12 cellular contexts compared by ENCODE assay signal in the genomic region with DNA sequence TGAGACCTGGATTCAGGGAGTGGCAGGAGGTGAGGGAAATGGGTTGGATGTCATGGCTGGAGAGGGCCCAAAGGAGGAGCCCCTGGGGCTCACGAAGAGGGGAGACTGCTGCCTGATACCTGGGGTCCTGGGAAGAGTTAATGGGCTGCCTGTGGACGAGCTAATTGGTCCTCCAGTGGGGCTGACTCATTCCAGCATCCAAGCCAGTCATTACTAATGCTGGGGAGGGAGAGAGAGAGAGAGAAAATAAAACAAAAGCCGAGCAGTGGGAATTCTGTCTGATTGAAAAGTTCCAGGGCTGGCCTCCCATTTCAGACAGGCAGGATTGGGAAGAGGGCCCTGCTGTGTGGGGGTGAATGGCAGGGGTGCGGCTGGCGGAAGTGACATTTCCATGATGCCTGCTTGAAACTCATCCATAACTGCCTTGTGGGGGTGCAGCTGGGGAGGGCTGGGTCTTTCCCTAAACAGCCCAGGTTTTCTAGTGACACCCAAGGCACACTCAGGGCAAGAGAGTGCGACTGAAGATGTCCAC.
A peak's percentile ranks its signal among the peaks of the same experiment; 100 is the strongest.
DNase-seq lines count a peak whose midpoint lies in the region; ATAC-seq and TF ChIP-seq lines count a peak whose summit lies in the region.
"Had no signal": no experiment of that assay in that cellular context is flagged by ENCODE, and none has a peak within 500 bp of the region (broad histone marks: within the 10 kb centered on the region; RNA-seq: fewer than 3 reads in every experiment).

No MANE protein-coding gene starts in this region.

- H3K36me3 Mint-ChIP-seq in chondrocyte (ENCODE audit: low read depth): peaks cover 7% of the 10 kb centered on the region
- H3K36me3 Mint-ChIP-seq in CD8-positive, alpha-beta memory T cell: peaks cover 0 to 14% (median 2%) of the 10 kb centered on the region in 3 donors
- peaks cover 0 to 8% (median 2%) of the 10 kb centered on the region in 3 donors for H3K36me3 Mint-ChIP-seq in naive thymus-derived CD8-positive, alpha-beta T cell

- H4K20me1 ChIP-seq in IMR-90 (ENCODE audit: insufficient read depth, low read length): peaks cover 7% of the 10 kb centered on the region; the same call in 1 of the 2 replicates

- H3K9me1 ChIP-seq in IMR-90 (ENCODE audit: insufficient read depth, low read length): peaks cover 12% of the 10 kb centered on the region; the same call in 1 of the 2 replicates

- H3K79me1 ChIP-seq in IMR-90 (ENCODE audit: low read depth in 1 of 2, low read length in 2 of 2): no peaks in the 10 kb centered on the region

- peak overlapping the region; percentile 52; the same call in 1 of the 2 replicates for H3K4ac ChIP-seq in IMR-90 (ENCODE audit: low read depth, low read length)

- H3K23ac ChIP-seq in IMR-90 (ENCODE audit: low read depth, low read length): no peak overlapping the region

- peak overlapping the region; percentile 33 to 50; a peak in 2 of 4 replicates for H4K8ac ChIP-seq in IMR-90 (ENCODE audit: low read depth in 2 of 2, low read length in 2 of 2)

- H4K91ac ChIP-seq in IMR-90 (ENCODE audit: insufficient read depth, low read depth, low read length): peak overlapping the region; percentile 24; the same call in 1 of the 2 replicates

- peak overlapping the region; percentile 83 for H2AK5ac ChIP-seq in IMR-90 (ENCODE audit: low read depth, low read length)

- peak; percentile 74 for ATAC-seq in IMR-90 (ENCODE audit: low read depth)
- ATAC-seq in left lobe of liver: no peak
- ATAC-seq in thoracic aorta (ENCODE audit: insufficient number of reproducible peaks, low FRiP score, low read depth): peak; percentile 36
- ATAC-seq in GM21619 (IDR thresholded peaks at IDR 0.05; ENCODE audit: unreplicated experiment): no peak
- no peak for ATAC-seq in naive thymus-derived CD8-positive, alpha-beta T cell

- peaks cover 20% of the 10 kb centered on the region for H3K4me1 Mint-ChIP-seq in chondrocyte (ENCODE audit: low read depth)
- H3K4me1 Mint-ChIP-seq in CD8-positive, alpha-beta memory T cell: no peaks in the 10 kb centered on the region
- peaks cover 0 to 3% (median 0%) of the 10 kb centered on the region in 4 donors for H3K4me1 Mint-ChIP-seq in naive thymus-derived CD8-positive, alpha-beta T cell

- H3K9ac ChIP-seq in IMR-90 (ENCODE audit: low read depth, low read length): no peak overlapping the region

- no TSS peak for BruUV-seq in IMR-90 (replicated peaks; lab: Mats Ljungman, UMichigan)

- H3K4me3 Mint-ChIP-seq in chondrocyte (ENCODE audit: unreplicated experiment): no peak overlapping the region
- no peak overlapping the region for H3K4me3 Mint-ChIP-seq in CD8-positive, alpha-beta memory T cell
- H3K4me3 Mint-ChIP-seq in naive thymus-derived CD8-positive, alpha-beta T cell: no peak overlapping the region
- H3K4me3 Mint-ChIP-seq: activated T-cell treated with anti-CD3 and anti-CD28 coated beads, Interleukin-2, amount 50 U/mL, for 24 hours; dendritic cell treated with granulocyte-macrophage colony-stimulating factor and Interleukin-4, amounts not matched to agents 40 ng/mL and 50 ng/mL, for 4 days had no signal

- peaks cover 2% of the 10 kb centered on the region; the same call in 1 of the 2 replicates for H3K27me3 ChIP-seq in IMR-90 (ENCODE audit: control insufficient read depth, insufficient read depth, low read length)
- no peaks in the 10 kb centered on the region for H3K27me3 ChIP-seq in thoracic aorta (replicated peaks; ENCODE audit: insufficient read depth)
- H3K27me3 ChIP-seq in CD8-positive, alpha-beta memory T cell (ENCODE audit: insufficient read depth, low read length, poor library complexity, severe bottlenecking): no peaks in the 10 kb centered on the region
- H3K27me3 ChIP-seq: upper lobe of left lung had no signal

- H3K18ac ChIP-seq in IMR-90 (ENCODE audit: low read depth, low read length): no peak overlapping the region

- peak overlapping the region; percentile 29 for H3K27ac Mint-ChIP-seq in chondrocyte (ENCODE audit: unreplicated experiment)
- peak overlapping the region in 1 of 8 donors; percentile 68 for H3K27ac Mint-ChIP-seq in CD8-positive, alpha-beta memory T cell
- H3K27ac Mint-ChIP-seq in naive thymus-derived CD8-positive, alpha-beta T cell: no peak overlapping the region
- H3K27ac Mint-ChIP-seq: activated T-cell treated with anti-CD3 and anti-CD28 coated beads, Interleukin-2, amount 50 U/mL, for 24 hours; dendritic cell treated with granulocyte-macrophage colony-stimulating factor and Interleukin-4, amounts not matched to agents 40 ng/mL and 50 ng/mL, for 4 days had no signal

- no peak overlapping the region for H3K56ac ChIP-seq in IMR-90 (ENCODE audit: extremely low read depth, insufficient read depth, low read length)

- TF ChIP-seq CTCF in IMR-90 (conservative IDR thresholded peaks at IDR 0.05; ENCODE audit: low read depth, low read length): no peak
- no peak for TF ChIP-seq CTCF in chondrocyte (IDR thresholded peaks at IDR 0.05)
- no peak for TF ChIP-seq CTCF in thoracic aorta (IDR thresholded peaks at IDR 0.05)

- peak overlapping the region; percentile 49; the same call in 1 of the 2 replicates for H2BK120ac ChIP-seq in IMR-90 (ENCODE audit: low read depth, low read length)

- H3K4me2 ChIP-seq in IMR-90 (ENCODE audit: low read depth, low read length): no peak overlapping the region

- H2AK9ac ChIP-seq in IMR-90 (replicated peaks; ENCODE audit: low read depth, low read length, poor library complexity): peak overlapping the region; percentile 66

- DNase-seq in IMR-90: peak; percentile 76
- DNase-seq in chondrocyte (ENCODE audit: low spot score): no peak
- DNase-seq in left lobe of liver (ENCODE audit: low spot score): peak; percentile 16
- peak; percentile 26 for DNase-seq in thoracic aorta (ENCODE audit: low spot score)
- no peak for DNase-seq in NCI-H1105 treated with DMSO at 0.1 percent for 48 hours (lab: John Stamatoyannopoulos, UW)
- DNase-seq in CD8-positive, alpha-beta memory T cell: no peak
- no peak for DNase-seq in naive thymus-derived CD8-positive, alpha-beta T cell
- DNase-seq: activated T-cell treated with anti-CD3 and anti-CD28 coated beads, Interleukin-2, amount 50 U/mL, for 24 hours; DMS 273 treated with DMSO at 0.1 percent for 48 hours; upper lobe of left lung had no signal

- peak overlapping the region; percentile 67 for H2AFZ ChIP-seq in IMR-90 (replicated peaks; ENCODE audit: low read length, poor library complexity)

- in situ Hi-C loops in IMR-90 (cut with MboI; ENCODE audit: low sequenced_read_pairs): no loop called here

- H3K27me3 Mint-ChIP-seq in chondrocyte (ENCODE audit: low read depth): no peaks in the 10 kb centered on the region
- peaks cover 6 to 25% of the 10 kb centered on the region in 2 donors for H3K27me3 Mint-ChIP-seq in CD8-positive, alpha-beta memory T cell
- H3K27me3 Mint-ChIP-seq in naive thymus-derived CD8-positive, alpha-beta T cell: peaks cover 0 to 18% (median 7%) of the 10 kb centered on the region in 5 donors

- TF ChIP-seq RAD21 in IMR-90 (IDR thresholded peaks at IDR 0.05; ENCODE audit: low read length): no peak

- peaks cover 9% of the 10 kb centered on the region for H3K9me3 Mint-ChIP-seq in chondrocyte (ENCODE audit: low read depth)
- peaks cover 4 to 21% (median 14%) of the 10 kb centered on the region in 5 donors for H3K9me3 Mint-ChIP-seq in CD8-positive, alpha-beta memory T cell
- peaks cover 0 to 21% (median 11%) of the 10 kb centered on the region in 9 donors for H3K9me3 Mint-ChIP-seq in naive thymus-derived CD8-positive, alpha-beta T cell

- CTCF ChIA-PET in IMR-90 (lab: Yijun Ruan, JAX): no interaction called here
- CTCF ChIA-PET in CD8-positive, alpha-beta memory T cell (lab: Charles Lee): no interaction called here

- H3K27ac ChIP-seq in IMR-90 (ENCODE audit: insufficient read depth, low read length) (no peak overlapping the region), thoracic aorta (peak overlapping the region; percentile 61 to 78)
- no peak overlapping the region for H3K27ac ChIP-seq in CD8-positive, alpha-beta memory T cell (ENCODE audit: low read depth, low read length)
- H3K27ac ChIP-seq: upper lobe of left lung had no signal

- H3K9me3 ChIP-seq in IMR-90 (ENCODE audit: control insufficient read depth, insufficient read depth, low read length) (peaks cover 12% of the 10 kb centered on the region), thoracic aorta (peaks cover 4% of the 10 kb centered on the region)
- H3K9me3 ChIP-seq in CD8-positive, alpha-beta memory T cell (ENCODE audit: low read length): peaks cover 6% of the 10 kb centered on the region

- peak overlapping the region; percentile 68; the same call in 1 of the 2 replicates for H2BK20ac ChIP-seq in IMR-90 (ENCODE audit: low read depth, low read length)

- H3K4me3 ChIP-seq in IMR-90 (ENCODE audit: insufficient read depth, low read depth, low read length) (no peak overlapping the region), thoracic aorta (no peak overlapping the region)
- H3K4me3 ChIP-seq in CD8-positive, alpha-beta memory T cell (ENCODE audit: low read length): no peak overlapping the region
- H3K4me3 ChIP-seq: upper lobe of left lung had no signal

- H4K5ac ChIP-seq in IMR-90 (ENCODE audit: low read depth, low read length): no peak overlapping the region

- peak overlapping the region; percentile 35; the same call in 1 of the 3 replicates for H2BK15ac ChIP-seq in IMR-90 (ENCODE audit: low read depth, low read length)

- H3K4me1 ChIP-seq in IMR-90 (ENCODE audit: control insufficient read depth, insufficient read depth, low read length) (peaks cover 13% of the 10 kb centered on the region), thoracic aorta (ENCODE audit: control insufficient read depth in 1 of 2, low read depth in 2 of 2) (peaks cover 33 to 59% of the 10 kb centered on the region in 2 donors)
- no peaks in the 10 kb centered on the region for H3K4me1 ChIP-seq in CD8-positive, alpha-beta memory T cell (ENCODE audit: insufficient read depth, low read length)

- intact Hi-C loops in IMR-90 (cut with micrococcal nuclease): no loop called here

- dilution Hi-C loops in IMR-90 (cut with HindIII; ENCODE audit: low sequenced_read_pairs, unreplicated experiment): no loop called here

- POLR2A ChIA-PET in IMR-90 (lab: Charles Lee; ENCODE audit: unreplicated experiment): no interaction called here
- POLR2A ChIA-PET in CD8-positive, alpha-beta memory T cell (lab: Charles Lee): no interaction called here
- POLR2A ChIA-PET in naive thymus-derived CD8-positive, alpha-beta T cell (lab: Charles Lee): no interaction called here

- H2BK5ac ChIP-seq in IMR-90 (ENCODE audit: low read depth, low read length, poor library complexity, severe bottlenecking): no peak overlapping the region

- H3K36me3 ChIP-seq in IMR-90 (ENCODE audit: control insufficient read depth, insufficient read depth, low read length) (no peaks in the 10 kb centered on the region), thoracic aorta (no peaks in the 10 kb centered on the region)
- H3K36me3 ChIP-seq in CD8-positive, alpha-beta memory T cell (ENCODE audit: insufficient read depth, low read length): no peaks in the 10 kb centered on the region
- H3K36me3 ChIP-seq: upper lobe of left lung had no signal

- no peak overlapping the region for H3K14ac ChIP-seq in IMR-90 (replicated peaks; ENCODE audit: low read depth, low read length)

- no peak for TF ChIP-seq POLR2A in IMR-90 (IDR thresholded peaks at IDR 0.05; ENCODE audit: low read depth, low read length)

- WGBS in IMR-90 (ENCODE audit: extremely low coverage in 2 of 2, insufficient read length in 1 of 2), 2 experiments: no CpG with 5 or more reads among the region's 6 CpGs

Comparison
In these comparisons a context has a peak if more than half of its experiments do, and no peak if none do; other contexts are left out.
1. ATAC-seq: peak in IMR-90 (single experiment) and thoracic aorta (single experiment); none in left lobe of liver (single experiment), GM21619 (single experiment) and naive thymus-derived CD8-positive, alpha-beta T cell (0 of 2).
2. DNase-seq: peak in IMR-90 (single experiment), left lobe of liver (single experiment) and thoracic aorta (single experiment); none in chondrocyte (single experiment), NCI-H1105 treated with DMSO at 0.1 percent for 48 hours (single experiment), CD8-positive, alpha-beta memory T cell (0 of 5) and naive thymus-derived CD8-positive, alpha-beta T cell (0 of 10).
3. H3K27ac ChIP-seq: peak in thoracic aorta (2 of 2); none in IMR-90 (single experiment) and CD8-positive, alpha-beta memory T cell (single experiment).